Comparison of ENCODE assay signal across 2 cellular contexts in genomic region chr3:67113802-67114407, GRCh38.
TF ChIP-seq lines count a peak whose summit lies in the region.

No MANE protein-coding gene starts in this region.

TF ChIP-seq in HEK293, 187 proteins besides CTCF, POLR2A, EP300 and RAD21 (continued from another document):
- TF ChIP-seq REST (tag by site-specific recombination; IDR thresholded peaks at IDR 0.05) (peak; percentile 99), ZNF140 (tag by site-specific recombination; IDR thresholded peaks at IDR 0.05) (no peak), ZNF660 (tag by site-specific recombination; IDR thresholded peaks at IDR 0.05) (peak; percentile 86), YY1 (tag by site-specific recombination; IDR thresholded peaks at IDR 0.05) (no peak), ZNF654 (tag by site-specific recombination; IDR thresholded peaks at IDR 0.05; ENCODE audit: low read depth) (peak; percentile 70)

TF ChIP-seq in SK-N-SH, 30 proteins besides CTCF, POLR2A, EP300 and RAD21 (continued from another document):
- TF ChIP-seq REST (IDR thresholded peaks at IDR 0.05; ENCODE audit: low read depth, low read length) (peak; percentile 100), FOSL2 (IDR thresholded peaks at IDR 0.05; ENCODE audit: borderline replicate concordance, low read depth) (peak; percentile 67; the same call in 1 of the 2 replicates)
